In the genomic region with DNA sequence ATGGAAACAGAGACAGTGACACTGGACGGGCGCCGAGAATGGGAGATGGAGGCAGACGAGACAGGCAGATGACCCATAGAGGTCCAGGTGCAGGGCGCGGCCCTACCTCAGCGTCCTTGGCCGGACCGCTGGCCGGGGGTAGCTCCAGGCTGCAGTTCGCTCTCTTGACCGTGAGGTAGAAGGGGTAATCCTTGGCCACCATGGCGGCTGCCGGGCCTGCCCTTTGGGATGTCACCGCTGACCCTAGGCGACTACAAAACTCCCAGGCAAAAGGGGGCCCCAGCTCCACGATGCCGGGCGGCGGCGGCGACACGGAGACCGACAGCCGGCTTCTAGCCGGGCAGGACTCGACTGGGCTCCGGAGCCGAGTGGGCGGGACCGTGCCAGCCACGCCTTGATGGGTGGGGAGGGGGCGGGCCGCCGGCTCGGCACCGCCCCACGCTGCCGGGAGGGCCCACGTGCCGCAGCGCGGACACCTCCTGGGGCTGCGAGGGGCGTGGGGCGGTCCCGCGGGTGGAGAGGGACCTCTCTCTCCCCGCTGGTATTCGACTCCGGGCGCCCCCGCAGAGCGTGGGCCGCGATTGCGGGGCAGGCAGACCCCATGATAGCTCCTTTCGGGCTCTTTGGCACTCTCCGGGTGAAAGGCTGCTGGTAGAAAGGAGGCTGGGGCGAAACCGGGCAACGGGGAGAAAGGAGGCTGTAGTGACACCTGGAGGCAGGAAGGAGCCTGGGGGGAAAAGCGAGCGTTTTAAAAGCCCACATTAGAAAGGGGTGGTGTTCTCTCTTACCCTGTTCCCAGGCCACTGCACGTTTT, we compare ENCODE assay signal across 1 cellular context.
A peak's percentile ranks its signal among the peaks of the same experiment; 100 is the strongest.
TF ChIP-seq lines count a peak whose summit lies in the region.

A gene with protein sequence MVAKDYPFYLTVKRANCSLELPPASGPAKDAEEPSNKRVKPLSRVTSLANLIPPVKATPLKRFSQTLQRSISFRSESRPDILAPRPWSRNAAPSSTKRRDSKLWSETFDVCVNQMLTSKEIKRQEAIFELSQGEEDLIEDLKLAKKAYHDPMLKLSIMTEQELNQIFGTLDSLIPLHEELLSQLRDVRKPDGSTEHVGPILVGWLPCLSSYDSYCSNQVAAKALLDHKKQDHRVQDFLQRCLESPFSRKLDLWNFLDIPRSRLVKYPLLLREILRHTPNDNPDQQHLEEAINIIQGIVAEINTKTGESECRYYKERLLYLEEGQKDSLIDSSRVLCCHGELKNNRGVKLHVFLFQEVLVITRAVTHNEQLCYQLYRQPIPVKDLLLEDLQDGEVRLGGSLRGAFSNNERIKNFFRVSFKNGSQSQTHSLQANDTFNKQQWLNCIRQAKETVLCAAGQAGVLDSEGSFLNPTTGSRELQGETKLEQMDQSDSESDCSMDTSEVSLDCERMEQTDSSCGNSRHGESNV (minus strand): TSS at position 353 of the 814 bp plus-strand sequence. CDS start 151 bp downstream, at position 202.

TF ChIP-seq in GM12878, 131 proteins besides CTCF, POLR2A, EP300 and RAD21 (continued from another document):
- TF ChIP-seq POLR2AphosphoS5 (IDR thresholded peaks at IDR 0.05; ENCODE audit: low read length) = peak; percentile 37; the same call in 1 of the 2 replicates
- no peak; the same call in 1 of the 2 replicates for TF ChIP-seq RUNX3 (IDR thresholded peaks at IDR 0.05; ENCODE audit: low read length)
- TF ChIP-seq ZNF217 (IDR thresholded peaks at IDR 0.05) = 0 out of 2 replicates have a peak, but pooled peaks have one; percentile 45
- TF ChIP-seq SMARCA5 (IDR thresholded peaks at IDR 0.05) = peak; percentile 81; the same call in 1 of the 2 replicates
- TF ChIP-seq SREBF1 (IDR thresholded peaks at IDR 0.05; ENCODE audit: low read length) = no peak
- no peak for TF ChIP-seq MYB (IDR thresholded peaks at IDR 0.05; ENCODE audit: borderline replicate concordance, low read depth, low read length)
- no peak for TF ChIP-seq CBX5 (IDR thresholded peaks at IDR 0.05; ENCODE audit: low read depth)
- 0 out of 2 replicates have a peak, but pooled peaks have one; percentile 73 for TF ChIP-seq BACH1 (IDR thresholded peaks at IDR 0.05; ENCODE audit: borderline replicate concordance)
- TF ChIP-seq, protein P1, sequence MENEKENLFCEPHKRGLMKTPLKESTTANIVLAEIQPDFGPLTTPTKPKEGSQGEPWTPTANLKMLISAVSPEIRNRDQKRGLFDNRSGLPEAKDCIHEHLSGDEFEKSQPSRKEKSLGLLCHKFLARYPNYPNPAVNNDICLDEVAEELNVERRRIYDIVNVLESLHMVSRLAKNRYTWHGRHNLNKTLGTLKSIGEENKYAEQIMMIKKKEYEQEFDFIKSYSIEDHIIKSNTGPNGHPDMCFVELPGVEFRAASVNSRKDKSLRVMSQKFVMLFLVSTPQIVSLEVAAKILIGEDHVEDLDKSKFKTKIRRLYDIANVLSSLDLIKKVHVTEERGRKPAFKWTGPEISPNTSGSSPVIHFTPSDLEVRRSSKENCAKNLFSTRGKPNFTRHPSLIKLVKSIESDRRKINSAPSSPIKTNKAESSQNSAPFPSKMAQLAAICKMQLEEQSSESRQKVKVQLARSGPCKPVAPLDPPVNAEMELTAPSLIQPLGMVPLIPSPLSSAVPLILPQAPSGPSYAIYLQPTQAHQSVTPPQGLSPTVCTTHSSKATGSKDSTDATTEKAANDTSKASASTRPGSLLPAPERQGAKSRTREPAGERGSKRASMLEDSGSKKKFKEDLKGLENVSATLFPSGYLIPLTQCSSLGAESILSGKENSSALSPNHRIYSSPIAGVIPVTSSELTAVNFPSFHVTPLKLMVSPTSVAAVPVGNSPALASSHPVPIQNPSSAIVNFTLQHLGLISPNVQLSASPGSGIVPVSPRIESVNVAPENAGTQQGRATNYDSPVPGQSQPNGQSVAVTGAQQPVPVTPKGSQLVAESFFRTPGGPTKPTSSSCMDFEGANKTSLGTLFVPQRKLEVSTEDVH (IDR thresholded peaks at IDR 0.05; ENCODE audit: low read depth, partially characterized antibody) = no peak
- TF ChIP-seq, protein P2, sequence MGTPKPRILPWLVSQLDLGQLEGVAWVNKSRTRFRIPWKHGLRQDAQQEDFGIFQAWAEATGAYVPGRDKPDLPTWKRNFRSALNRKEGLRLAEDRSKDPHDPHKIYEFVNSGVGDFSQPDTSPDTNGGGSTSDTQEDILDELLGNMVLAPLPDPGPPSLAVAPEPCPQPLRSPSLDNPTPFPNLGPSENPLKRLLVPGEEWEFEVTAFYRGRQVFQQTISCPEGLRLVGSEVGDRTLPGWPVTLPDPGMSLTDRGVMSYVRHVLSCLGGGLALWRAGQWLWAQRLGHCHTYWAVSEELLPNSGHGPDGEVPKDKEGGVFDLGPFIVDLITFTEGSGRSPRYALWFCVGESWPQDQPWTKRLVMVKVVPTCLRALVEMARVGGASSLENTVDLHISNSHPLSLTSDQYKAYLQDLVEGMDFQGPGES (IDR thresholded peaks at IDR 0.05) = no peak
- TF ChIP-seq, protein P3, sequence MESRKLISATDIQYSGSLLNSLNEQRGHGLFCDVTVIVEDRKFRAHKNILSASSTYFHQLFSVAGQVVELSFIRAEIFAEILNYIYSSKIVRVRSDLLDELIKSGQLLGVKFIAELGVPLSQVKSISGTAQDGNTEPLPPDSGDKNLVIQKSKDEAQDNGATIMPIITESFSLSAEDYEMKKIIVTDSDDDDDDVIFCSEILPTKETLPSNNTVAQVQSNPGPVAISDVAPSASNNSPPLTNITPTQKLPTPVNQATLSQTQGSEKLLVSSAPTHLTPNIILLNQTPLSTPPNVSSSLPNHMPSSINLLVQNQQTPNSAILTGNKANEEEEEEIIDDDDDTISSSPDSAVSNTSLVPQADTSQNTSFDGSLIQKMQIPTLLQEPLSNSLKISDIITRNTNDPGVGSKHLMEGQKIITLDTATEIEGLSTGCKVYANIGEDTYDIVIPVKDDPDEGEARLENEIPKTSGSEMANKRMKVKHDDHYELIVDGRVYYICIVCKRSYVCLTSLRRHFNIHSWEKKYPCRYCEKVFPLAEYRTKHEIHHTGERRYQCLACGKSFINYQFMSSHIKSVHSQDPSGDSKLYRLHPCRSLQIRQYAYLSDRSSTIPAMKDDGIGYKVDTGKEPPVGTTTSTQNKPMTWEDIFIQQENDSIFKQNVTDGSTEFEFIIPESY (IDR thresholded peaks at IDR 0.05) = no peak
- no peak for TF ChIP-seq POU2F2 (IDR thresholded peaks at IDR 0.05; ENCODE audit: borderline replicate concordance, low read depth, low read length)
- TF ChIP-seq BMI1 (IDR thresholded peaks at IDR 0.05; ENCODE audit: borderline replicate concordance) = no peak
- peak; percentile 78 for TF ChIP-seq DPF2 (IDR thresholded peaks at IDR 0.05)
- TF ChIP-seq, protein P4, sequence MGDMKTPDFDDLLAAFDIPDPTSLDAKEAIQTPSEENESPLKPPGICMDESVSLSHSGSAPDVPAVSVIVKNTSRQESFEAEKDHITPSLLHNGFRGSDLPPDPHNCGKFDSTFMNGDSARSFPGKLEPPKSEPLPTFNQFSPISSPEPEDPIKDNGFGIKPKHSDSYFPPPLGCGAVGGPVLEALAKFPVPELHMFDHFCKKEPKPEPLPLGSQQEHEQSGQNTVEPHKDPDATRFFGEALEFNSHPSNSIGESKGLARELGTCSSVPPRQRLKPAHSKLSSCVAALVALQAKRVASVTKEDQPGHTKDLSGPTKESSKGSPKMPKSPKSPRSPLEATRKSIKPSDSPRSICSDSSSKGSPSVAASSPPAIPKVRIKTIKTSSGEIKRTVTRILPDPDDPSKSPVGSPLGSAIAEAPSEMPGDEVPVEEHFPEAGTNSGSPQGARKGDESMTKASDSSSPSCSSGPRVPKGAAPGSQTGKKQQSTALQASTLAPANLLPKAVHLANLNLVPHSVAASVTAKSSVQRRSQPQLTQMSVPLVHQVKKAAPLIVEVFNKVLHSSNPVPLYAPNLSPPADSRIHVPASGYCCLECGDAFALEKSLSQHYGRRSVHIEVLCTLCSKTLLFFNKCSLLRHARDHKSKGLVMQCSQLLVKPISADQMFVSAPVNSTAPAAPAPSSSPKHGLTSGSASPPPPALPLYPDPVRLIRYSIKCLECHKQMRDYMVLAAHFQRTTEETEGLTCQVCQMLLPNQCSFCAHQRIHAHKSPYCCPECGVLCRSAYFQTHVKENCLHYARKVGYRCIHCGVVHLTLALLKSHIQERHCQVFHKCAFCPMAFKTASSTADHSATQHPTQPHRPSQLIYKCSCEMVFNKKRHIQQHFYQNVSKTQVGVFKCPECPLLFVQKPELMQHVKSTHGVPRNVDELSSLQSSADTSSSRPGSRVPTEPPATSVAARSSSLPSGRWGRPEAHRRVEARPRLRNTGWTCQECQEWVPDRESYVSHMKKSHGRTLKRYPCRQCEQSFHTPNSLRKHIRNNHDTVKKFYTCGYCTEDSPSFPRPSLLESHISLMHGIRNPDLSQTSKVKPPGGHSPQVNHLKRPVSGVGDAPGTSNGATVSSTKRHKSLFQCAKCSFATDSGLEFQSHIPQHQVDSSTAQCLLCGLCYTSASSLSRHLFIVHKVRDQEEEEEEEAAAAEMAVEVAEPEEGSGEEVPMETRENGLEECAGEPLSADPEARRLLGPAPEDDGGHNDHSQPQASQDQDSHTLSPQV (IDR thresholded peaks at IDR 0.05) = peak; percentile 51; the same call in 1 of the 2 replicates
